16 cellular contexts compared by ENCODE assay signal in the genomic region with DNA sequence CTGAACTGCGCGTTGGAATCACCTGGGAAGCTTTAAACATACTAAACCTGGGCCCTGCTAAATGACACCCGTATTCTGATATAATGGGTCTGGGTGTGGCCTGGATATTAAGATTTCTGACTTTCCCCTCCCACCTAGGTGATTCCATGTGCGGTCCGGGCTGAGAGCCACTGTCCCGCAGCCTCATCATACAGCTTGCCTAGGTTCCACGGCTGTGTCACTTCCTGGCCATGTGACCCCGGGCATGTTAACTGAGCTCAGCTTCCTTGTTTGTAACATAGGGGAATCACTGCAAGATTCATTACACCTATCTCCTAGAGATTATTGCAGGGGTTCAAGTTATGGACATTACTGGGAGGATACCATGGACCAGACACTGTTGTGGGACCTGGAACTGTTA.
A peak's percentile ranks its signal among the peaks of the same experiment; 100 is the strongest.
DNase-seq lines count a peak whose midpoint lies in the region; ATAC-seq and TF ChIP-seq lines count a peak whose summit lies in the region.
"Had no signal": no experiment of that assay in that cellular context is flagged by ENCODE, and none has a peak within 500 bp of the region (broad histone marks: within the 10 kb centered on the region; RNA-seq: fewer than 3 reads in every experiment).

No MANE protein-coding gene starts in this region.

- H3K4me1 Mint-ChIP-seq in activated T-cell treated with anti-CD3 and anti-CD28 coated beads, Interleukin-2, amount 50 U/mL, for 72 hours (ENCODE audit: low read depth), result peaks cover 26% of the 10 kb centered on the region
- H3K4me1 Mint-ChIP-seq in activated T-cell treated with anti-CD3 and anti-CD28 coated beads, Interleukin-2, amount 50 U/mL, for 24 hours (ENCODE audit: low read depth), result peaks cover 26% of the 10 kb centered on the region
- H3K4me1 Mint-ChIP-seq in activated CD8-positive, alpha-beta T cell treated with anti-CD3 and anti-CD28 coated beads for 36 hours (ENCODE audit: low read depth), result peaks cover 29% of the 10 kb centered on the region
- H3K4me1 Mint-ChIP-seq in stimulated activated naive CD8-positive, alpha-beta T cell treated with anti-CD3 and anti-CD28 coated beads, Interleukin-15, amount 100 ng/mL, for 72 hours, result peaks cover 28% of the 10 kb centered on the region

- CTCF ChIA-PET in activated CD8-positive, alpha-beta T cell treated with anti-CD3 and anti-CD28 coated beads for 36 hours (lab: Charles Lee), result interaction anchor here (1.7 kb wide), 1 partner anchor 39 kb away, joined by 5 read pairs; no protein-coding TSS in a partner anchor

- no peak overlapping the region for H3K27ac Mint-ChIP-seq in activated T-cell treated with anti-CD3 and anti-CD28 coated beads, Interleukin-2, amount 50 U/mL, for 72 hours
- H3K27ac Mint-ChIP-seq in activated T-cell treated with anti-CD3 and anti-CD28 coated beads, Interleukin-2, amount 50 U/mL, for 24 hours, result no peak overlapping the region
- H3K27ac Mint-ChIP-seq in activated CD8-positive, alpha-beta T cell treated with anti-CD3 and anti-CD28 coated beads for 36 hours, result peak overlapping the region; percentile 28
- H3K27ac Mint-ChIP-seq in stimulated activated naive CD8-positive, alpha-beta T cell treated with anti-CD3 and anti-CD28 coated beads, Interleukin-15, amount 100 ng/mL, for 72 hours, result no peak overlapping the region
- H3K27ac Mint-ChIP-seq: HFFc6 had no signal

- peak in 1 of 2 donors; percentile 14 for DNase-seq in activated T-cell treated with anti-CD3 and anti-CD28 coated beads, Interleukin-2, amount 50 U/mL, for 72 hours
- DNase-seq in activated T-cell treated with anti-CD3 and anti-CD28 coated beads, Interleukin-2, amount 50 U/mL, for 24 hours, result no peak
- peak; percentile 63 for DNase-seq in activated CD8-positive, alpha-beta T cell treated with anti-CD3 and anti-CD28 coated beads for 36 hours
- DNase-seq in kidney tubule cell (ENCODE audit: low spot score) (peak; percentile 23), NCI-H2227 treated with DMSO at 0.1 percent for 48 hours (lab: John Stamatoyannopoulos, UW) (no peak), NCI-H1436 (lab: John Stamatoyannopoulos, UW) (no peak)
- peak in 1 of 2 donors; percentile 22 for DNase-seq in stimulated activated naive CD8-positive, alpha-beta T cell treated with anti-CD3 and anti-CD28 coated beads, Interleukin-15, amount 100 ng/mL, for 72 hours
- DNase-seq: DMS79 treated with DMSO at 0.1 percent for 48 hours, GDM1, HFFc6, KG1, NCI-H1092 treated with DMSO at 0.1 percent for 48 hours, NCI-H1694 treated with DMSO at 0.1 percent for 48 hours, NCI-H774, PC-9 had no signal

- no peak for TF ChIP-seq CTCF in activated CD8-positive, alpha-beta T cell treated with anti-CD3 and anti-CD28 coated beads for 36 hours (IDR thresholded peaks at IDR 0.05)

- intact Hi-C loops in activated CD8-positive, alpha-beta T cell treated with anti-CD3 and anti-CD28 coated beads for 36 hours (cut with micrococcal nuclease), result no loop called here

- peak; percentile 53 to 61 for ATAC-seq in activated T-cell treated with anti-CD3 and anti-CD28 coated beads, Interleukin-2, amount 50 U/mL, for 72 hours (replicated peaks in 1 of 2)
- ATAC-seq in activated CD8-positive, alpha-beta T cell treated with anti-CD3 and anti-CD28 coated beads for 36 hours, result peak; percentile 74
- peak; percentile 74 for ATAC-seq in stimulated activated naive CD8-positive, alpha-beta T cell treated with anti-CD3 and anti-CD28 coated beads, Interleukin-15, amount 100 ng/mL, for 72 hours
- no peak for ATAC-seq in GM18873 (IDR thresholded peaks at IDR 0.05; ENCODE audit: low FRiP score, unreplicated experiment)

- POLR2A ChIA-PET in activated CD8-positive, alpha-beta T cell treated with anti-CD3 and anti-CD28 coated beads for 36 hours (lab: Charles Lee), result no interaction called here

- H3K9me3 Mint-ChIP-seq in activated T-cell treated with anti-CD3 and anti-CD28 coated beads, Interleukin-2, amount 50 U/mL, for 72 hours, result no peaks in the 10 kb centered on the region
- H3K9me3 Mint-ChIP-seq in activated T-cell treated with anti-CD3 and anti-CD28 coated beads, Interleukin-2, amount 50 U/mL, for 24 hours, result no peaks in the 10 kb centered on the region
- no peaks in the 10 kb centered on the region for H3K9me3 Mint-ChIP-seq in activated CD8-positive, alpha-beta T cell treated with anti-CD3 and anti-CD28 coated beads for 36 hours
- H3K9me3 Mint-ChIP-seq in stimulated activated naive CD8-positive, alpha-beta T cell treated with anti-CD3 and anti-CD28 coated beads, Interleukin-15, amount 100 ng/mL, for 72 hours, result no peaks in the 10 kb centered on the region

- H3K4me3 Mint-ChIP-seq in activated T-cell treated with anti-CD3 and anti-CD28 coated beads, Interleukin-2, amount 50 U/mL, for 72 hours, result no peak overlapping the region
- no peak overlapping the region for H3K4me3 Mint-ChIP-seq in activated T-cell treated with anti-CD3 and anti-CD28 coated beads, Interleukin-2, amount 50 U/mL, for 24 hours
- no peak overlapping the region for H3K4me3 Mint-ChIP-seq in activated CD8-positive, alpha-beta T cell treated with anti-CD3 and anti-CD28 coated beads for 36 hours
- peak overlapping the region in 1 of 2 donors; percentile 4 for H3K4me3 Mint-ChIP-seq in stimulated activated naive CD8-positive, alpha-beta T cell treated with anti-CD3 and anti-CD28 coated beads, Interleukin-15, amount 100 ng/mL, for 72 hours
- H3K4me3 Mint-ChIP-seq: HFFc6 had no signal

- no peaks in the 10 kb centered on the region for H3K36me3 Mint-ChIP-seq in activated T-cell treated with anti-CD3 and anti-CD28 coated beads, Interleukin-2, amount 50 U/mL, for 72 hours (ENCODE audit: insufficient read depth in 2 of 2)
- H3K36me3 Mint-ChIP-seq in activated T-cell treated with anti-CD3 and anti-CD28 coated beads, Interleukin-2, amount 50 U/mL, for 24 hours (ENCODE audit: low read depth), result no peaks in the 10 kb centered on the region
- no peaks in the 10 kb centered on the region for H3K36me3 Mint-ChIP-seq in activated CD8-positive, alpha-beta T cell treated with anti-CD3 and anti-CD28 coated beads for 36 hours (ENCODE audit: low read depth)

- no peaks in the 10 kb centered on the region for H3K27me3 Mint-ChIP-seq in activated T-cell treated with anti-CD3 and anti-CD28 coated beads, Interleukin-2, amount 50 U/mL, for 72 hours (ENCODE audit: low read depth)
- H3K27me3 Mint-ChIP-seq in activated T-cell treated with anti-CD3 and anti-CD28 coated beads, Interleukin-2, amount 50 U/mL, for 24 hours, result no peaks in the 10 kb centered on the region
- no peaks in the 10 kb centered on the region for H3K27me3 Mint-ChIP-seq in activated CD8-positive, alpha-beta T cell treated with anti-CD3 and anti-CD28 coated beads for 36 hours
- H3K27me3 Mint-ChIP-seq in stimulated activated naive CD8-positive, alpha-beta T cell treated with anti-CD3 and anti-CD28 coated beads, Interleukin-15, amount 100 ng/mL, for 72 hours, result peaks cover 7% of the 10 kb centered on the region

Comparison
In these comparisons a context has a peak if more than half of its experiments do, and no peak if none do; other contexts are left out.
1. DNase-seq: peak in activated CD8-positive, alpha-beta T cell treated with anti-CD3 and anti-CD28 coated beads for 36 hours (single experiment) and kidney tubule cell (single experiment); none in activated T-cell treated with anti-CD3 and anti-CD28 coated beads, Interleukin-2, amount 50 U/mL, for 24 hours (single experiment), NCI-H2227 treated with DMSO at 0.1 percent for 48 hours (single experiment) and NCI-H1436 (single experiment).